ENCODE assay signal across 8 cellular contexts in the genomic region with DNA sequence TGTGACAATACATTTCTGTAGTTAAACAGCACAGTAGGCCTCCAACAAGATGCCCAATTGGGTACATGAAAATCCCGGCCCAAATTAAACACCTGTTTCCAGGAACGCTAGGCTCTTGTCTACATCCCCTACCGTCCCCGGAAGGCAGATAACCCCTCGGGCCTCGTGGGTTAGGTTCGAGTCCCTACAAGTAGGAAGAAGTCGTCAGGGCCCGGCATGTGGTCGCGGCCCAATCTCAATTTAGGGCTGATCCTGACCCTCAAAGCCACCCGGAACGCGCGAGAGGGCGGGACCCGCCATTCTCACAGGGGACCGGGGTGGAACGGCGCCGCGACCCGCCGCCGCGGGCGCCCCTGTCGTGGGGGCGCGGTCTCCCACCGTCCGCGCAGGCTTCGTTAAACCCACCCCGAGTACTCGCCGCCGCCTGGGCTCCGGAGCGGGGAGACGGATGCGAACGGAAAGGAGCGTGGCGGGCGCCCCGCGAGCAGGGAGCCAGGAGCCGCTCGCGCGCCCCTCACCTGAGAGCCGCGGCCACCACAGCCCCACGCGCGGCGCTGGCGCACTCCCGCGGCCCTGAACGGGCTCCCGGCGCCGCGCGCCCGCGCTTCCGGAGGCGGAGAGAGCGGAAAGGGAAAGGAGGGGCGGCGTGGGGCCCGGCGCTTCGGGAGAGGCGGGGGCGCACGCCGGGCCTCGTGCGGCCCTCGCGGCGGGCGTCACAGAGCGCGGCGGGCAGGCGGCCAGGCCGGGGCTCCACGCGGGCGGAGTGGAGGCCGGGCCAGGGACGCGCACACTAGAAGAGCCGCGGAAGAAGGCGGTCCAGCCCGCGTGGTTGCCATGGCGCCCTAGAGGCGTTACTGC. TPM values are rescaled to one million over a fixed set of nuclear protein-coding genes. Genes with fewer than 3 reads are reported as not detected.
DNase-seq lines count a peak whose midpoint lies in the region; ATAC-seq and TF ChIP-seq lines count a peak whose summit lies in the region.

A gene (minus strand): TSS at position 621 of the 858 bp plus-strand sequence. CDS start 12,804 bp downstream, outside the sequence.

- H3K79me1 ChIP-seq in IMR-90 (ENCODE audit: low read depth in 1 of 2, low read length in 2 of 2) = peaks cover 13 to 35% of the 10 kb centered on the region in 2 experiments

- dilution Hi-C loops in IMR-90 (cut with HindIII; ENCODE audit: low sequenced_read_pairs, unreplicated experiment) = no loop called here

- no peak within 1 kb of the TSS for H4K5ac ChIP-seq in IMR-90 (ENCODE audit: low read depth, low read length)

- no peak for TF ChIP-seq RAD21 in IMR-90 (IDR thresholded peaks at IDR 0.05; ENCODE audit: low read length)

- H3K4me2 ChIP-seq in IMR-90 (ENCODE audit: low read depth, low read length) = peak within 1 kb of the TSS; percentile 89

- H4K20me1 ChIP-seq in IMR-90 (ENCODE audit: insufficient read depth, low read length) = no peaks in the 10 kb centered on the region

- no peak within 1 kb of the TSS; the same call in 2 of the 3 replicates for H2BK15ac ChIP-seq in IMR-90 (ENCODE audit: low read depth, low read length)

- peaks cover 5% of the 10 kb centered on the region for H3K4me1 ChIP-seq in IMR-90 (ENCODE audit: control insufficient read depth, insufficient read depth, low read length)

- CTCF ChIA-PET in IMR-90 (lab: Yijun Ruan, JAX) = no interaction called here

- in situ Hi-C loops in IMR-90 (cut with MboI; ENCODE audit: low sequenced_read_pairs) = loop anchor here (5.0 kb wide), 1 partner anchor 189 kb away; no protein-coding TSS in a partner anchor

- peak within 1 kb of the TSS; percentile 38; the same call in 1 of the 2 replicates for H2AK5ac ChIP-seq in IMR-90 (ENCODE audit: low read depth, low read length)

- H3K9ac ChIP-seq in IMR-90 (ENCODE audit: low read depth, low read length) = peak within 1 kb of the TSS; percentile 70

- TF ChIP-seq POLR2A in IMR-90 (IDR thresholded peaks at IDR 0.05; ENCODE audit: low read depth, low read length) = peak; percentile 80

- peak; percentile 47 for DNase-seq in DMS153 treated with DMSO at 0.1 percent for 48 hours (lab: John Stamatoyannopoulos, UW; ENCODE audit: unreplicated experiment)
- DNase-seq in IMR-90 = peak; percentile 87
- peak; percentile 90 for DNase-seq in RPMI8226
- DNase-seq in activated T-helper 9 cell treated with anti-CD3 and anti-CD28 coated beads, Interleukin-2, amount 50 U/mL, for 16 hours (ENCODE audit: low read depth) = peak; percentile 76
- DNase-seq in fibroblast of pulmonary artery (ENCODE audit: low read depth) = peak; percentile 93
- DNase-seq in stimulated activated naive CD4-positive, alpha-beta T cell treated with Interleukin-2 at 50 U/mL for 16 hours (lab: John Stamatoyannopoulos, UW) = peak; percentile 82

- peak within 1 kb of the TSS; percentile 77 to 97 for H4K8ac ChIP-seq in IMR-90 (ENCODE audit: low read depth in 2 of 2, low read length in 2 of 2)

- peak; percentile 55 for ATAC-seq in GM21447 (IDR thresholded peaks at IDR 0.05; ENCODE audit: unreplicated experiment)
- ATAC-seq in IMR-90 (ENCODE audit: low read depth) = peak; percentile 95

- peak within 1 kb of the TSS; percentile 31 for H2BK5ac ChIP-seq in IMR-90 (ENCODE audit: low read depth, low read length, poor library complexity, severe bottlenecking)

- H2AK9ac ChIP-seq in IMR-90 (replicated peaks; ENCODE audit: low read depth, low read length, poor library complexity) = peak within 1 kb of the TSS; percentile 65

- peak within 1 kb of the TSS; percentile 78 for H3K4ac ChIP-seq in IMR-90 (ENCODE audit: low read depth, low read length)

- peak within 1 kb of the TSS; percentile 96 to 99 (median 97) for H3K27ac Mint-ChIP-seq in nephron

- H4K91ac ChIP-seq in IMR-90 (ENCODE audit: insufficient read depth, low read depth, low read length) = peak within 1 kb of the TSS; percentile 73

- no peaks in the 10 kb centered on the region for H3K9me3 Mint-ChIP-seq in nephron

- H2AFZ ChIP-seq in IMR-90 (replicated peaks; ENCODE audit: low read length, poor library complexity) = peak within 1 kb of the TSS; percentile 97

- H3K18ac ChIP-seq in IMR-90 (ENCODE audit: low read depth, low read length) = no peak within 1 kb of the TSS; the same call in 1 of the 2 replicates

- no peaks in the 10 kb centered on the region for H3K9me3 ChIP-seq in IMR-90 (ENCODE audit: control insufficient read depth, insufficient read depth, low read length)

- H3K4me3 ChIP-seq in IMR-90 (ENCODE audit: insufficient read depth, low read depth, low read length) = peak within 1 kb of the TSS; percentile 62
- H3K4me3 ChIP-seq in fibroblast of pulmonary artery (replicated peaks; ENCODE audit: low read depth, low read length) = peak within 1 kb of the TSS; percentile 61

- peak within 1 kb of the TSS; percentile 97 to 99 (median 98) for H3K4me3 Mint-ChIP-seq in nephron

- peak within 1 kb of the TSS; percentile 61; the same call in 1 of the 2 replicates for H3K56ac ChIP-seq in IMR-90 (ENCODE audit: extremely low read depth, insufficient read depth, low read length)

- peak within 1 kb of the TSS; percentile 74 for H3K23ac ChIP-seq in IMR-90 (ENCODE audit: low read depth, low read length)

- intact Hi-C loops in IMR-90 (cut with micrococcal nuclease) = loop anchor here (2.0 kb wide), 1 partner anchor 267 kb away; a partner anchor contains a TSS

- H3K27ac ChIP-seq in IMR-90 (ENCODE audit: insufficient read depth, low read length) = peak within 1 kb of the TSS; percentile 22

- peak within 1 kb of the TSS; percentile 84 for H3K14ac ChIP-seq in IMR-90 (replicated peaks; ENCODE audit: low read depth, low read length)

- H3K27me3 ChIP-seq in IMR-90 (ENCODE audit: control insufficient read depth, insufficient read depth, low read length) = no peaks in the 10 kb centered on the region

- no peaks in the 10 kb centered on the region; the same call in 1 of the 2 replicates for H3K36me3 ChIP-seq in IMR-90 (ENCODE audit: control insufficient read depth, insufficient read depth, low read length)

- no peaks in the 10 kb centered on the region for H3K9me1 ChIP-seq in IMR-90 (ENCODE audit: insufficient read depth, low read length)

- POLR2A ChIA-PET in IMR-90 (lab: Charles Lee; ENCODE audit: unreplicated experiment) = no interaction called here

- H2BK120ac ChIP-seq in IMR-90 (ENCODE audit: low read depth, low read length) = peak within 1 kb of the TSS; percentile 11; the same call in 1 of the 2 replicates

- H2BK20ac ChIP-seq in IMR-90 (ENCODE audit: low read depth, low read length) = no peak within 1 kb of the TSS

- peaks cover 7% of the 10 kb centered on the region for H3K36me3 Mint-ChIP-seq in nephron (ENCODE audit: low read depth)

- 4% methylated on average over 30 of the region's 105 CpGs; no CpG with 5 or more reads in 1 of the 2 experiments for WGBS in IMR-90 (ENCODE audit: extremely low coverage in 2 of 2, insufficient read length in 1 of 2), 2 experiments

- H3K27me3 Mint-ChIP-seq in nephron (ENCODE audit: low read depth) = peaks cover 4% of the 10 kb centered on the region

- no TSS peak for BruUV-seq in IMR-90 (replicated peaks; lab: Mats Ljungman, UMichigan)

- H3K4me1 Mint-ChIP-seq in nephron = peaks cover 34% of the 10 kb centered on the region

- no peak for TF ChIP-seq CTCF in IMR-90 (conservative IDR thresholded peaks at IDR 0.05; ENCODE audit: low read depth, low read length)
- no peak for TF ChIP-seq CTCF in fibroblast of pulmonary artery (IDR thresholded peaks at IDR 0.05; ENCODE audit: low read length, missing control alignments)
- TF ChIP-seq CTCF in nephron (IDR thresholded peaks at IDR 0.05; ENCODE audit: unreplicated experiment in 3 of 3) = no peak

TF ChIP-seq in IMR-90, 13 proteins besides CTCF, POLR2A, EP300 and RAD21:
- TF ChIP-seq FOS (IDR thresholded peaks at IDR 0.05; ENCODE audit: low read depth, low read length) (no peak), CHD1 (IDR thresholded peaks at IDR 0.05; ENCODE audit: low read depth, low read length) (no peak), NFE2L2 (IDR thresholded peaks at IDR 0.05; ENCODE audit: low read depth, low read length) (no peak; the same call in 1 of the 2 replicates), MAFK (IDR thresholded peaks at IDR 0.05; ENCODE audit: low read depth, low read length) (no peak), RFX5 (IDR thresholded peaks at IDR 0.05; ENCODE audit: low read depth, low read length) (no peak), MXI1 (IDR thresholded peaks at IDR 0.05; ENCODE audit: borderline replicate concordance, low read depth, low read length) (peak; percentile 93), MAZ (IDR thresholded peaks at IDR 0.05; ENCODE audit: borderline replicate concordance, low read depth, low read length) (peak; percentile 84; the same call in 1 of the 2 replicates), BHLHE40 (IDR thresholded peaks at IDR 0.05; ENCODE audit: low read depth, low read length) (peak; percentile 88)
- TF ChIP-seq, protein P1, sequence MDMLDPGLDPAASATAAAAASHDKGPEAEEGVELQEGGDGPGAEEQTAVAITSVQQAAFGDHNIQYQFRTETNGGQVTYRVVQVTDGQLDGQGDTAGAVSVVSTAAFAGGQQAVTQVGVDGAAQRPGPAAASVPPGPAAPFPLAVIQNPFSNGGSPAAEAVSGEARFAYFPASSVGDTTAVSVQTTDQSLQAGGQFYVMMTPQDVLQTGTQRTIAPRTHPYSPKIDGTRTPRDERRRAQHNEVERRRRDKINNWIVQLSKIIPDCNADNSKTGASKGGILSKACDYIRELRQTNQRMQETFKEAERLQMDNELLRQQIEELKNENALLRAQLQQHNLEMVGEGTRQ (IDR thresholded peaks at IDR 0.05; ENCODE audit: low read depth, low read length) = peak; percentile 49; the same call in 1 of the 2 replicates

RNA-seq across cellular contexts. Expression of the gene that starts here (rescaled TPM):
- 16.0 and 33.9 TPM in 2 replicates for total RNA-seq in IMR-90 (2012; rRNA removed)
- polyA plus RNA-seq in IMR-90 (2012; rRNA removed) = 12.7 and 14.5 TPM in 2 replicates
- polyA plus RNA-seq in IMR-90 (2012; cell fraction: cytosol; rRNA removed) = 1.5 and 2.1 TPM in 2 replicates
- 0.60 and 8.5 TPM in 2 replicates for polyA plus RNA-seq in IMR-90 (2012; cell fraction: nucleus; rRNA removed; ENCODE audit: low replicate concordance)

Comparison
In these comparisons a context has a peak if more than half of its experiments do, and no peak if none do; other contexts are left out.
1. Peak in every context shown above with its lines: DNase-seq, ATAC-seq, H3K4me3 ChIP-seq and H3K27ac ChIP-seq.